30 cellular contexts compared by ENCODE assay signal in the genomic region with DNA sequence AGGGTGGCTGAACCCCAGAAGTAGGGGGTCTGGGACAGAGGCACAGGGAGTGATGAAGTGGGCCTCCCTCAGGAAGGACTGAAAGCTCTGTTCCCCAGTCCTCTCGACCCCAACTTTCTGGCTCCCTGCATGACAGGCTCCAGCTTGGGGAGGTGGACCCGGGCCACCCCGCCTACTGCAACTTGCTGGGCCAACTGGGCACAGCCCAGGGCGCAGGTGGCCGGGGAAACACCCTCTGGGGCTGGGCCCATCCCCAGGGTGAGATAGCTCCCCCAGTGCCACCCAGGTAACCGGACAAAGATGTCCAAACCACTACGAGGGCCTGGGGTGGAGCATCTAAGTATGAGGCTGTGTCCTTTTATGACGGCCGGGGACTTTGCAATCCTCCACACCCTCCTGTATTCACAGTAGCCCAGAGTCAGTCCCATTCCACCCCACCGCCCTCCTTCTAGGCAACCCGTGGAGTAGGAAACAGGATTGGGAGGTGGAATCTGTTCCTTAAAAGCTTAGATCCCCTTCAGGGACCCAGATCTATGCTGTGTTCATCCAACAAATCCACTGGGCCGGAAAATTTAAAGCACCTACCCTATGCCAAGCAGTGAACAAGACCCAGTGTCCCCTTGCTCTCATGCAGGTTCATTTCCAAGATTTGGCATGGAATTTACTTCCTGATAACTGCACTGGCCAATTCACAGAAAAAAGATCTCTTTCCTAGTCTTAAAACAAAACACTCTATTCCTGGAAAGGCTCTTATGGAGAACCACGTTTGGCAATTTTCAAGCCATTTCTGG.
"Had no signal": no experiment of that assay in that cellular context is flagged by ENCODE, and none has a peak within 500 bp of the region (broad histone marks: within the 10 kb centered on the region; RNA-seq: fewer than 3 reads in every experiment).

No MANE protein-coding gene starts in this region.

- H3K4me1 ChIP-seq: neural progenitor cell, parathyroid adenoma, psoas muscle, uterus had no signal

- H3K36me3 ChIP-seq: neural progenitor cell, neutrophil, ovary, right lobe of liver, sigmoid colon, thoracic aorta, thyroid gland, upper lobe of left lung, uterus had no signal

- H3K27me3 ChIP-seq: neural progenitor cell, ovary, right lobe of liver, sigmoid colon, stomach, thyroid gland, tibial nerve, upper lobe of left lung, uterus had no signal

- H3K9me3 ChIP-seq: neutrophil, ovary, psoas muscle, right lobe of liver, sigmoid colon, stomach, thoracic aorta, thyroid gland, tibial nerve, upper lobe of left lung, uterus had no signal

- H3K36me3 Mint-ChIP-seq: naive thymus-derived CD4-positive, alpha-beta T cell; natural killer cell; stimulated activated effector memory CD8-positive, alpha-beta T cell treated with anti-CD3 and anti-CD28 coated beads, Interleukin-12 subunit alpha, Interleukin-12 subunit beta, amount 100 ng/mL, for 72 hours; stimulated activated naive B cell treated with anti-CD40 and anti-IgM and Interleukin-4, amounts not matched to agents 10 μg/mL and 1 μg/mL and 100 μg/mL, for 72 hours had no signal

- H3K4me3 Mint-ChIP-seq: natural killer cell; nephron; neural progenitor cell; stimulated activated effector memory CD8-positive, alpha-beta T cell treated with anti-CD3 and anti-CD28 coated beads, Interleukin-12 subunit alpha, Interleukin-12 subunit beta, amount 100 ng/mL, for 72 hours; stimulated activated naive B cell treated with anti-CD40 and anti-IgM and Interleukin-4, amounts not matched to agents 10 μg/mL and 1 μg/mL and 100 μg/mL, for 72 hours; stimulated activated naive CD8-positive, alpha-beta T cell treated with anti-CD3 and anti-CD28 coated beads, Interleukin-15, Interleukin-2, amounts not matched to agents 100 ng/mL and 50 ng/mL, for 24 hours had no signal

- H3K4me2 ChIP-seq: neural progenitor cell had no signal

- H3K9ac ChIP-seq: neural progenitor cell, parathyroid adenoma had no signal

- H3K27ac Mint-ChIP-seq: natural killer cell; nephron; neural progenitor cell; progenitor cell of endocrine pancreas; stimulated activated effector memory CD8-positive, alpha-beta T cell treated with anti-CD3 and anti-CD28 coated beads, Interleukin-12 subunit alpha, Interleukin-12 subunit beta, amount 100 ng/mL, for 72 hours; stimulated activated naive B cell treated with anti-CD40 and anti-IgM and Interleukin-4, amounts not matched to agents 10 μg/mL and 1 μg/mL and 100 μg/mL, for 72 hours; stimulated activated naive CD8-positive, alpha-beta T cell treated with anti-CD3 and anti-CD28 coated beads, Interleukin-15, Interleukin-2, amounts not matched to agents 100 ng/mL and 50 ng/mL, for 24 hours had no signal

- H3K4me3 ChIP-seq: neural progenitor cell, ovary, psoas muscle, right lobe of liver, sigmoid colon, stomach, thoracic aorta, thyroid gland, tibial nerve, upper lobe of left lung, uterus had no signal

- H2AFZ ChIP-seq: neural progenitor cell, parathyroid adenoma had no signal

- H3K9me3 Mint-ChIP-seq: natural killer cell; nephron; neural progenitor cell; stimulated activated effector memory CD8-positive, alpha-beta T cell treated with anti-CD3 and anti-CD28 coated beads, Interleukin-12 subunit alpha, Interleukin-12 subunit beta, amount 100 ng/mL, for 72 hours; stimulated activated naive B cell treated with anti-CD40 and anti-IgM and Interleukin-4, amounts not matched to agents 10 μg/mL and 1 μg/mL and 100 μg/mL, for 72 hours; stimulated activated naive CD8-positive, alpha-beta T cell treated with anti-CD3 and anti-CD28 coated beads, Interleukin-15, Interleukin-2, amounts not matched to agents 100 ng/mL and 50 ng/mL, for 24 hours had no signal

- H3K27ac ChIP-seq: neural progenitor cell, neutrophil, ovary, parathyroid adenoma, psoas muscle, right lobe of liver, sigmoid colon, stomach, thoracic aorta, thyroid gland, tibial nerve, upper lobe of left lung, uterus had no signal

- H3K27me3 Mint-ChIP-seq: progenitor cell of endocrine pancreas; stimulated activated naive CD8-positive, alpha-beta T cell treated with anti-CD3 and anti-CD28 coated beads, Interleukin-15, Interleukin-2, amounts not matched to agents 100 ng/mL and 50 ng/mL, for 24 hours had no signal

- ATAC-seq: naive thymus-derived CD4-positive, alpha-beta T cell; natural killer cell; psoas muscle; right cardiac atrium; stimulated activated naive B cell treated with anti-CD40 and anti-IgM and Interleukin-4, amounts not matched to agents 10 μg/mL and 1 μg/mL and 100 μg/mL, for 72 hours had no signal

- DNase-seq: naive thymus-derived CD4-positive, alpha-beta T cell; natural killer cell; nucleus accumbens; ovary; posterior cingulate gyrus; psoas muscle; right lobe of liver; sigmoid colon; small intestine; stimulated activated CD4-positive, alpha-beta T cell treated with anti-CD3 and anti-CD28 coated beads, Interleukin-15, amount 100 ng/mL, for 24 hours; stimulated activated CD4-positive, alpha-beta T cell treated with anti-CD3 and anti-CD28 coated beads, Interleukin-2, amount 100 ng/mL, for 24 hours; stimulated activated CD4-positive, alpha-beta T cell treated with anti-CD3 and anti-CD28 coated beads, Interleukin-2, amount 100 ng/mL, for 48 hours; stimulated activated CD4-positive, alpha-beta T cell treated with anti-CD3 and anti-CD28 coated beads, Interleukin-4, amount 100 ng/mL, for 24 hours; stimulated activated naive B cell treated with anti-CD40 and anti-IgM and Interleukin-4, amounts not matched to agents 10 μg/mL and 1 μg/mL and 100 μg/mL, for 72 hours; stimulated activated naive CD4-positive, alpha-beta T cell treated with Interleukin-2 at 50 U/mL for 16 hours; stomach; thyroid gland; trophoblast cell; upper lobe of left lung; uterus had no signal
